In genomic region chr11:125871391-125872137, GRCh38 we compare ENCODE assay signal across 8 cellular contexts. TPM values are rescaled to one million over a fixed set of nuclear protein-coding genes. Genes with fewer than 3 reads are reported as not detected.
DNase-seq lines count a peak whose midpoint lies in the region; ATAC-seq, FAIRE-seq and TF ChIP-seq lines count a peak whose summit lies in the region.

No MANE protein-coding gene starts in this region.

- H3K9me3 Mint-ChIP-seq in nephron, result peaks cover 2% of the 10 kb centered on the region

- peaks cover 6% of the 10 kb centered on the region for H3K27me3 Mint-ChIP-seq in nephron (ENCODE audit: low read depth)

- no peaks in the 10 kb centered on the region for H3K27me3 ChIP-seq in bronchial epithelial cell (ENCODE audit: control insufficient read depth, insufficient read depth, low read length)

- TF ChIP-seq CTCF in bronchial epithelial cell (IDR thresholded peaks at IDR 0.05; ENCODE audit: insufficient read depth, low read length, severe bottlenecking) (peak; percentile 33), nephron (IDR thresholded peaks at IDR 0.05; ENCODE audit: unreplicated experiment in 3 of 3) (peak; percentile 20 to 51 (median 33))

- peak; percentile 59 for DNase-seq in activated CD8-positive, alpha-beta memory T cell treated with anti-CD3 and anti-CD28 coated beads, Interleukin-2, amount 50 U/mL, for 48 hours
- DNase-seq in activated CD8-positive, alpha-beta memory T cell treated with anti-CD3 and anti-CD28 coated beads for 24 hours, result no peak
- DNase-seq in NCI-H82 (lab: John Stamatoyannopoulos, UW) (peak; percentile 82), bronchial epithelial cell (ENCODE audit: low read depth) (no peak), DMS114 treated with DMSO at 0.1 percent for 48 hours (lab: John Stamatoyannopoulos, UW; ENCODE audit: unreplicated experiment) (no peak)

- H3K36me3 ChIP-seq in bronchial epithelial cell (ENCODE audit: control insufficient read depth, insufficient read depth, low read length), result no peaks in the 10 kb centered on the region

- ATAC-seq in HG03520 (IDR thresholded peaks at IDR 0.05; ENCODE audit: unreplicated experiment), result no peak
- no peak for ATAC-seq in GM21723 (IDR thresholded peaks at IDR 0.05; ENCODE audit: unreplicated experiment)

- H3K4me1 Mint-ChIP-seq in nephron, result no peaks in the 10 kb centered on the region

- H3K4me3 Mint-ChIP-seq in nephron, result no peak overlapping the region

- H3K36me3 Mint-ChIP-seq in nephron (ENCODE audit: low read depth), result no peaks in the 10 kb centered on the region

- no peak overlapping the region for H3K4me3 ChIP-seq in bronchial epithelial cell (ENCODE audit: low read depth, low read length)

- FAIRE-seq in bronchial epithelial cell (lab: Jason Lieb, UNC), result no peak

- no peak overlapping the region for H3K27ac Mint-ChIP-seq in nephron

RNA-seq across cellular contexts. Expression of gene HYLS1, which starts 15.9 kb away (rescaled TPM):
- total RNA-seq in bronchial epithelial cell, result 2.9 and 3.5 TPM in 2 replicates

RNA-seq across cellular contexts. Expression of gene PUS3, which starts 31.4 kb away (rescaled TPM):
- 11.6 and 19.5 TPM in 2 replicates for total RNA-seq in bronchial epithelial cell

RNA-seq across cellular contexts. Expression of gene DDX25, which starts 32.7 kb away (rescaled TPM):
- not detected in 2 replicates for total RNA-seq in bronchial epithelial cell

RNA-seq across cellular contexts. Expression of gene PATE4, which starts 38.4 kb away (rescaled TPM):
- total RNA-seq in bronchial epithelial cell, result not detected in 2 replicates

Comparison
In these comparisons a context has a peak if more than half of its experiments do, and no peak if none do; other contexts are left out.
1. DNase-seq: peak in activated CD8-positive, alpha-beta memory T cell treated with anti-CD3 and anti-CD28 coated beads, Interleukin-2, amount 50 U/mL, for 48 hours (single experiment) and NCI-H82 (single experiment); none in activated CD8-positive, alpha-beta memory T cell treated with anti-CD3 and anti-CD28 coated beads for 24 hours (single experiment), bronchial epithelial cell (single experiment) and DMS114 treated with DMSO at 0.1 percent for 48 hours (single experiment).